1 cellular context compared by ENCODE assay signal in genomic region chr3:14414841-14415464, GRCh38.
TF ChIP-seq lines count a peak whose summit lies in the region.

No MANE protein-coding gene starts in this region.

TF ChIP-seq in H1, 55 proteins besides CTCF, POLR2A, EP300 and RAD21:
- TF ChIP-seq TAF1 (IDR thresholded peaks at IDR 0.05; ENCODE audit: low read depth, low read length) (no peak), MAFK (IDR thresholded peaks at IDR 0.05; ENCODE audit: low read depth, low read length) (no peak), TCF12 (IDR thresholded peaks at IDR 0.05; ENCODE audit: low read depth, low read length) (no peak), TBP (IDR thresholded peaks at IDR 0.05; ENCODE audit: low read depth, low read length) (no peak), JUND (IDR thresholded peaks at IDR 0.05; ENCODE audit: low read length) (no peak), POU5F1 (IDR thresholded peaks at IDR 0.05; ENCODE audit: low read depth, low read length) (no peak), CHD1 (IDR thresholded peaks at IDR 0.05; ENCODE audit: low read depth, low read length) (no peak), SRF (IDR thresholded peaks at IDR 0.05; ENCODE audit: low read depth, low read length) (no peak)
